In genomic region chr12:91219919-91220318, GRCh38 we compare ENCODE assay signal across 23 cellular contexts. TPM values are rescaled to one million over a fixed set of nuclear protein-coding genes. Genes with fewer than 3 reads are reported as not detected.
DNase-seq lines count a peak whose midpoint lies in the region; ATAC-seq, FAIRE-seq and TF ChIP-seq lines count a peak whose summit lies in the region.
"Had no signal": no experiment of that assay in that cellular context is flagged by ENCODE, and none has a peak within 500 bp of the region (broad histone marks: within the 10 kb centered on the region; RNA-seq: fewer than 3 reads in every experiment).

No MANE protein-coding gene starts in this region.

- H3K4me2 ChIP-seq in mammary epithelial cell (ENCODE audit: insufficient read depth, low read depth, low read length) (no peak overlapping the region), keratinocyte (ENCODE audit: control insufficient read depth, extremely low read depth, insufficient read depth, low read depth, low read length) (no peak overlapping the region)
- H3K4me2 ChIP-seq: BLaER1 had no signal

- intact Hi-C loops in mammary epithelial cell (cut with micrococcal nuclease) (no loop called here), MCF 10A (cut with micrococcal nuclease) (no loop called here)

- H3K9ac ChIP-seq in mammary epithelial cell (ENCODE audit: insufficient read depth, low read length) = no peak overlapping the region
- no peak overlapping the region for H3K9ac ChIP-seq in keratinocyte (ENCODE audit: control insufficient read depth, extremely low read depth, insufficient read depth, low read length)
- H3K9ac ChIP-seq: BLaER1 had no signal

- no peaks in the 10 kb centered on the region for H3K4me1 ChIP-seq in mammary epithelial cell (ENCODE audit: insufficient read depth, low read length)
- peaks cover 8% of the 10 kb centered on the region for H3K4me1 ChIP-seq in keratinocyte (ENCODE audit: control insufficient read depth, extremely low read depth, insufficient read depth, low read length)
- H3K4me1 ChIP-seq: BLaER1, HAP-1 had no signal

- no peak for TF ChIP-seq CTCF in mammary epithelial cell (conservative IDR thresholded peaks at IDR 0.05 in 1 of 2, IDR thresholded peaks at IDR 0.05 in 1 of 2; ENCODE audit: extremely low read depth in 1 of 2, insufficient read depth in 1 of 2, low read depth in 1 of 2, low read length in 2 of 2)
- no peak for TF ChIP-seq CTCF in MCF 10A (IDR thresholded peaks at IDR 0.05; ENCODE audit: unreplicated experiment)
- TF ChIP-seq CTCF in epithelial cell of esophagus (IDR thresholded peaks at IDR 0.05; ENCODE audit: insufficient read depth, low read depth, low read length, missing control alignments) = no peak
- TF ChIP-seq CTCF in keratinocyte (optimal IDR thresholded peaks at IDR 0.05 in 1 of 3, IDR thresholded peaks at IDR 0.05 in 1 of 3, conservative IDR thresholded peaks at IDR 0.05 in 1 of 3; ENCODE audit: extremely low read depth in 1 of 3, insufficient read depth in 2 of 3, low read length in 3 of 3) = no peak

- H3K9me1 ChIP-seq in keratinocyte (ENCODE audit: control insufficient read depth, extremely low read depth, insufficient read depth, low read length) = no peaks in the 10 kb centered on the region

- H3K27me3 Mint-ChIP-seq in MCF 10A (ENCODE audit: insufficient read depth, unreplicated experiment) = no peaks in the 10 kb centered on the region

- H4K20me1 ChIP-seq in mammary epithelial cell (ENCODE audit: insufficient read depth, low read length) (no peaks in the 10 kb centered on the region), keratinocyte (ENCODE audit: control insufficient read depth, extremely low read depth, insufficient read depth, low read length) (no peaks in the 10 kb centered on the region)
- H4K20me1 ChIP-seq: BLaER1 had no signal

- BruUV-seq in mammary epithelial cell (replicated peaks; lab: Mats Ljungman, UMichigan) (no TSS peak), MCF 10A (replicated peaks; lab: Mats Ljungman, UMichigan) (no TSS peak)

- H3K27ac ChIP-seq in mammary epithelial cell (ENCODE audit: insufficient read depth, low read depth, low read length) (no peak overlapping the region), keratinocyte (ENCODE audit: control insufficient read depth, insufficient read depth, low read length) (peak overlapping the region; percentile 8)
- H3K27ac ChIP-seq: BLaER1, HL-60 had no signal

- H3K9me3 ChIP-seq in mammary epithelial cell (replicated peaks; ENCODE audit: insufficient read depth, low read length) = no peaks in the 10 kb centered on the region
- no peaks in the 10 kb centered on the region for H3K9me3 ChIP-seq in keratinocyte (ENCODE audit: control insufficient read depth, low read depth, low read length)
- H3K9me3 ChIP-seq: BLaER1, HAP-1 had no signal

- no peak overlapping the region for H3K27ac Mint-ChIP-seq in MCF 10A (ENCODE audit: low read depth, unreplicated experiment)
- H3K27ac Mint-ChIP-seq: CD4-positive, alpha-beta T cell had no signal

- peaks cover 6% of the 10 kb centered on the region for H3K4me1 Mint-ChIP-seq in MCF 10A (ENCODE audit: insufficient read depth, unreplicated experiment)

- H3K36me3 ChIP-seq in mammary epithelial cell (ENCODE audit: insufficient read depth, low read length) = no peaks in the 10 kb centered on the region
- no peaks in the 10 kb centered on the region for H3K36me3 ChIP-seq in keratinocyte (ENCODE audit: control insufficient read depth in 2 of 2, extremely low read depth in 1 of 2, insufficient read depth in 2 of 2, low read length in 2 of 2)
- H3K36me3 ChIP-seq: BLaER1, HAP-1 had no signal

- in situ Hi-C loops in mammary epithelial cell (cut with MboI; ENCODE audit: low sequenced_read_pairs in 2 of 2) = no loop called here

- POLR2A ChIA-PET in MCF 10A (lab: Yijun Ruan, JAX) = interaction anchor here (0.9 to 2.1 kb wide), 4 partner anchors 11 to 40 kb away, joined by 3 to 7 read pairs (median 4); no protein-coding TSS in a partner anchor

- H3K4me3 ChIP-seq in mammary epithelial cell (replicated peaks in 1 of 3; ENCODE audit: insufficient read depth in 1 of 3, low read depth in 2 of 3, low read length in 3 of 3) (no peak overlapping the region), epithelial cell of esophagus (ENCODE audit: low read length) (no peak overlapping the region), keratinocyte (ENCODE audit: control insufficient read depth in 2 of 3, extremely low read depth in 1 of 3, insufficient read depth in 2 of 3, low read depth in 1 of 3, low read length in 3 of 3) (no peak overlapping the region)
- H3K4me3 ChIP-seq: BLaER1, HAP-1 had no signal

- H3K9me3 Mint-ChIP-seq in MCF 10A (ENCODE audit: unreplicated experiment) = peaks cover 7% of the 10 kb centered on the region
- H3K9me3 Mint-ChIP-seq: CD4-positive, alpha-beta T cell had no signal

- H2AFZ ChIP-seq in mammary epithelial cell (ENCODE audit: low read depth, low read length) = no peak overlapping the region
- H2AFZ ChIP-seq in keratinocyte (ENCODE audit: control insufficient read depth, low read length) = no peak overlapping the region

- no peaks in the 10 kb centered on the region for H3K36me3 Mint-ChIP-seq in MCF 10A (ENCODE audit: insufficient read depth, unreplicated experiment)

- ATAC-seq in GM18505 (IDR thresholded peaks at IDR 0.05; ENCODE audit: unreplicated experiment) = no peak
- no peak for ATAC-seq in HG03342 (IDR thresholded peaks at IDR 0.05; ENCODE audit: unreplicated experiment)
- ATAC-seq in HG03045 (IDR thresholded peaks at IDR 0.05; ENCODE audit: unreplicated experiment) = no peak

- dilution Hi-C loops in mammary epithelial cell (cut with HindIII; ENCODE audit: low sequenced_read_pairs) (no loop called here), keratinocyte (cut with MboI; ENCODE audit: extremely low pct_ligation_motif_present, low sequenced_read_pairs) (no loop called here)

- CTCF ChIA-PET in mammary epithelial cell (lab: Charles Lee; ENCODE audit: low non-redundant PET) (no interaction called here), MCF 10A (lab: Yijun Ruan, JAX) (no interaction called here)

- no peak for TF ChIP-seq POLR2A in GM18505 (IDR thresholded peaks at IDR 0.05; ENCODE audit: borderline replicate concordance, extremely low read depth, insufficient read depth, insufficient read length)

- WGBS in mammary epithelial cell (ENCODE audit: low coverage, missing lambda C conversion rate) = 95% methylated on average over 1 of the region's 1 CpG

- peaks cover 4% of the 10 kb centered on the region for H3K27me3 ChIP-seq in mammary epithelial cell (ENCODE audit: insufficient read depth, low read length)
- H3K27me3 ChIP-seq in keratinocyte (ENCODE audit: control insufficient read depth, extremely low read depth, insufficient read depth, low read length) = no peaks in the 10 kb centered on the region
- H3K27me3 ChIP-seq: BLaER1 had no signal

- H3K79me2 ChIP-seq in mammary epithelial cell (ENCODE audit: insufficient read depth, low read length) = no peaks in the 10 kb centered on the region
- no peaks in the 10 kb centered on the region for H3K79me2 ChIP-seq in keratinocyte (ENCODE audit: control insufficient read depth, insufficient read depth, low read length)

- FAIRE-seq in keratinocyte (lab: Jason Lieb, UNC) = no peak

- no peak overlapping the region for H3K4me3 Mint-ChIP-seq in MCF 10A (ENCODE audit: unreplicated experiment)
- H3K4me3 Mint-ChIP-seq: CD4-positive, alpha-beta T cell had no signal

- DNase-seq in mammary epithelial cell (peak; percentile 17), MCF 10A (ENCODE audit: unreplicated experiment) (no peak), epithelial cell of esophagus (ENCODE audit: low read depth) (peak; percentile 74), keratinocyte (ENCODE audit: low read depth, low spot score) (no peak), NCI-H1694 (lab: John Stamatoyannopoulos, UW) (no peak)
- DNase-seq: 8988T; CD4-positive, alpha-beta T cell; GOT3; NCI-H1105 treated with DMSO at 0.1 percent for 48 hours; NCI-H146; NCI-H2029; NCI-H226; NCI-H510A; NCI-H69; RPMI8226; SHP77 had no signal

RNA-seq across cellular contexts. Expression of gene DCN, which starts 37.3 kb away (rescaled TPM):
- total RNA-seq in mammary epithelial cell (1 to 10 TPM in 1 of 2 donors, under 1 TPM in 1; 0.75 to 3.2 TPM), MCF 10A (2022) (33.1 and 46.5 TPM in 2 replicates)
- polyA plus RNA-seq in mammary epithelial cell (11.4 TPM), keratinocyte (1.1 to 24.8 TPM (median 2.5 TPM) in 3 replicates)
- polyA minus RNA-seq in mammary epithelial cell (not detected), keratinocyte (0.26 to 8.8 TPM (median 1.0 TPM) in 3 replicates)
- polyA plus RNA-seq in keratinocyte (2011; ENCODE audit: low read depth) = 1.5 TPM
- 1.8 and 2.8 TPM in 2 replicates for polyA plus RNA-seq in keratinocyte (2011; cell fraction: cytosol; rRNA removed)
- polyA plus RNA-seq in keratinocyte (2011; cell fraction: nucleus; rRNA removed) = 5.1 and 8.2 TPM in 2 replicates
- polyA plus RNA-seq in keratinocyte (2012; ENCODE audit: low replicate concordance) = 0.37 and 2.6 TPM in 2 replicates
- 0.96 TPM for polyA minus RNA-seq in keratinocyte (2011; cell fraction: cytosol; rRNA and poly(A)+ RNA removed)
- 2.4 and 11.3 TPM in 2 replicates for polyA minus RNA-seq in keratinocyte (2011; cell fraction: nucleus; rRNA and poly(A)+ RNA removed)
- total RNA-seq: CD4-positive, alpha-beta T cell; G401 had no signal

Comparison
In these comparisons a context has a peak if more than half of its experiments do, and no peak if none do; other contexts are left out.
1. DNase-seq: peak in mammary epithelial cell (single experiment) and epithelial cell of esophagus (single experiment); none in MCF 10A (single experiment), keratinocyte (single experiment) and NCI-H1694 (single experiment).